In the genomic region with DNA sequence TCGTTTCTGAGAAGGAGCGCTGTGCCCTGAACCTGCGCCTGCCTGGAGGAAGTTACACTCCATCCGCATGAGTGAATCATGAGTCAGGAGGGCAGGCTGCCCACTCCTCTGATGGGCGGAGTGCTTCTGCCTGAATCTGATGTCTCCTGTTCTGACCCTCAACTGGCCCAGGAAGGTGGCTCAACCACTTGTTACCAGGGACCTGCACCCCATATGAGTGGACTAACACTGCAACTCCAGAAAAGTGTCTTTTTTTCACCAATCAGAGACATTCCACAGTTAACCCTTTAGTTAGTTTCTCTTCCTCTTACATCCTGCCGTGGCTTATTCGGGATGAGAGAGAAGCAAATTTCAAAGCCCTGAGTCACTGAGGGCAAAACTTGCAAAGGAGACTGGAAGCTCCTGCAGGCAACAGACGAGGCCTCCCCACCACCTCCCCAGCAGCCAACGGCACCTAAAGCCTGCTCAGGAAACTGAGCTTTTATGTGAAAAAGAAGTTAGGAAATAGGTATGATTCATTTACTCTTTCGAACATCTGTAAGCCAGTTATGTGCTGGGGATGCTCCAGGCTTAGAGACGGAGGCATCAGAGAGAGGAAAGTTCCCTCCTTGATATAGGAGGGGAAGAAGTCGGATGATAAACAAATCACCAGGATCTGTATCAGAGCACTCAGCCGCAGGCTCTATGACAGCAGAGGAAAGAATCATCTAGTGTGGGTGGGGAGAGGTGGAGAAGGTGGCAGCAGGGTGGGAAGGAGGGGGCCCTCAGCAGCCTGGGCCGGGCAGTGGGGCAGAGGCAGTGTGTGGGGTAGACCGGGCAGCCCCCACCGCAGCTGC, we compare ENCODE assay signal across 9 cellular contexts. TPM values are rescaled to one million over a fixed set of nuclear protein-coding genes. Genes with fewer than 3 reads are reported as not detected.
DNase-seq lines count a peak whose midpoint lies in the region; ATAC-seq and TF ChIP-seq lines count a peak whose summit lies in the region.
"Had no signal": no experiment of that assay in that cellular context is flagged by ENCODE, and none has a peak within 500 bp of the region (broad histone marks: within the 10 kb centered on the region; RNA-seq: fewer than 3 reads in every experiment).

No MANE protein-coding gene starts in this region.

- peak overlapping the region; percentile 86 for H3K4me3 Mint-ChIP-seq in activated naive CD4-positive, alpha-beta T cell treated with anti-CD3 and anti-CD28 coated beads, Interleukin-2, amount 50 U/mL, for 24 hours
- H3K4me3 Mint-ChIP-seq: neural crest cell had no signal

- no peaks in the 10 kb centered on the region for H3K27me3 Mint-ChIP-seq in activated naive CD4-positive, alpha-beta T cell treated with anti-CD3 and anti-CD28 coated beads, Interleukin-2, amount 50 U/mL, for 24 hours

- no peak overlapping the region for H2AFZ ChIP-seq in OCI-LY1 (ENCODE audit: low read length)

- H3K4me1 ChIP-seq in OCI-LY1 (ENCODE audit: insufficient read depth, low read length, severe bottlenecking) = peaks cover 82% of the 10 kb centered on the region
- peaks cover 15% of the 10 kb centered on the region for H3K4me1 ChIP-seq in right cardiac atrium (ENCODE audit: control insufficient read depth, insufficient read depth, low read length)

- 27% methylated on average over 16 of the region's 16 CpGs for WGBS in right cardiac atrium

- peaks cover 50% of the 10 kb centered on the region for H3K36me3 ChIP-seq in OCI-LY1 (ENCODE audit: insufficient read depth, low read length)

- H3K9me3 ChIP-seq in OCI-LY1 (ENCODE audit: low read length) (no peaks in the 10 kb centered on the region), right cardiac atrium (ENCODE audit: control insufficient read depth, low read length) (no peaks in the 10 kb centered on the region)

- H3K4me1 Mint-ChIP-seq in activated naive CD4-positive, alpha-beta T cell treated with anti-CD3 and anti-CD28 coated beads, Interleukin-2, amount 50 U/mL, for 24 hours = peaks cover 98% of the 10 kb centered on the region

- H3K27ac Mint-ChIP-seq in activated naive CD4-positive, alpha-beta T cell treated with anti-CD3 and anti-CD28 coated beads, Interleukin-2, amount 50 U/mL, for 24 hours = peak overlapping the region; percentile 99

- peaks cover 21% of the 10 kb centered on the region for H3K36me3 Mint-ChIP-seq in activated naive CD4-positive, alpha-beta T cell treated with anti-CD3 and anti-CD28 coated beads, Interleukin-2, amount 50 U/mL, for 24 hours

- intact Hi-C loops in right cardiac atrium (cut with DNase I) = no loop called here

- ATAC-seq in GM18520 (IDR thresholded peaks at IDR 0.05; ENCODE audit: unreplicated experiment) (peak; percentile 16), HG02884 (IDR thresholded peaks at IDR 0.05; ENCODE audit: unreplicated experiment) (peak; percentile 28), right cardiac atrium (peak; percentile 61 to 86)

- H3K4me3 ChIP-seq in OCI-LY1 (ENCODE audit: low read depth, low read length, poor library complexity, severe bottlenecking) (peak overlapping the region; percentile 26), right cardiac atrium (ENCODE audit: low read length) (no peak overlapping the region)

- peak overlapping the region; percentile 60 for H3K4me2 ChIP-seq in OCI-LY1 (ENCODE audit: low read length)

- peak; percentile 85 to 91 (median 87) for DNase-seq in right cardiac atrium
- DNase-seq in smooth muscle cell of the brain vasculature (ENCODE audit: low read depth, low spot score) = peak; percentile 79
- DNase-seq in SHP77 (lab: John Stamatoyannopoulos, UW) = no peak
- no peak for DNase-seq in NCI-H2081 treated with DMSO at 0.1 percent for 48 hours (lab: John Stamatoyannopoulos, UW)

- H3K79me2 ChIP-seq in OCI-LY1 (ENCODE audit: insufficient read depth, low read length) = no peaks in the 10 kb centered on the region

- H3K27ac ChIP-seq in OCI-LY1 (ENCODE audit: low read depth, low read length, poor library complexity, severe bottlenecking) = peak overlapping the region; percentile 98
- H3K27ac ChIP-seq in right cardiac atrium (ENCODE audit: low read length) = peak overlapping the region; percentile 37

- no peaks in the 10 kb centered on the region for H3K9me2 ChIP-seq in OCI-LY1 (ENCODE audit: low read depth, low read length)

- H3K9me3 Mint-ChIP-seq in activated naive CD4-positive, alpha-beta T cell treated with anti-CD3 and anti-CD28 coated beads, Interleukin-2, amount 50 U/mL, for 24 hours = no peaks in the 10 kb centered on the region
- H3K9me3 Mint-ChIP-seq: neural crest cell had no signal

- peak overlapping the region; percentile 63 for H3K9ac ChIP-seq in OCI-LY1 (ENCODE audit: low read length)

- H3F3A ChIP-seq in OCI-LY1 (ENCODE audit: insufficient read depth, low read length) = peaks cover 19% of the 10 kb centered on the region

- H3K27me3 ChIP-seq in OCI-LY1 (ENCODE audit: insufficient read depth, low read length) (no peaks in the 10 kb centered on the region), right cardiac atrium (ENCODE audit: control insufficient read depth, insufficient read depth) (no peaks in the 10 kb centered on the region)

- TF ChIP-seq CTCF in OCI-LY1 (IDR thresholded peaks at IDR 0.05; ENCODE audit: low read length) = no peak

- no peaks in the 10 kb centered on the region for H4K20me1 ChIP-seq in OCI-LY1 (ENCODE audit: insufficient read depth, low read length)

RNA-seq across cellular contexts. Expression of a gene that starts 31.0 kb away (rescaled TPM):
- 10 to 100 TPM; 14.6 to 26.4 (median 19.6) TPM for total RNA-seq in right cardiac atrium
- polyA plus RNA-seq in right cardiac atrium = 10.5 TPM

Comparison
In these comparisons a context has a peak if more than half of its experiments do, and no peak if none do; other contexts are left out.
1. ATAC-seq: peak in every context shown above with its lines; median percentile 74 in right cardiac atrium; 28 in HG02884; 16 in GM18520.
2. DNase-seq: peak in right cardiac atrium (3 of 3) and smooth muscle cell of the brain vasculature (single experiment); none in SHP77 (0 of 2) and NCI-H2081 treated with DMSO at 0.1 percent for 48 hours (single experiment).